1 cellular context compared by ENCODE assay signal in the genomic region with DNA sequence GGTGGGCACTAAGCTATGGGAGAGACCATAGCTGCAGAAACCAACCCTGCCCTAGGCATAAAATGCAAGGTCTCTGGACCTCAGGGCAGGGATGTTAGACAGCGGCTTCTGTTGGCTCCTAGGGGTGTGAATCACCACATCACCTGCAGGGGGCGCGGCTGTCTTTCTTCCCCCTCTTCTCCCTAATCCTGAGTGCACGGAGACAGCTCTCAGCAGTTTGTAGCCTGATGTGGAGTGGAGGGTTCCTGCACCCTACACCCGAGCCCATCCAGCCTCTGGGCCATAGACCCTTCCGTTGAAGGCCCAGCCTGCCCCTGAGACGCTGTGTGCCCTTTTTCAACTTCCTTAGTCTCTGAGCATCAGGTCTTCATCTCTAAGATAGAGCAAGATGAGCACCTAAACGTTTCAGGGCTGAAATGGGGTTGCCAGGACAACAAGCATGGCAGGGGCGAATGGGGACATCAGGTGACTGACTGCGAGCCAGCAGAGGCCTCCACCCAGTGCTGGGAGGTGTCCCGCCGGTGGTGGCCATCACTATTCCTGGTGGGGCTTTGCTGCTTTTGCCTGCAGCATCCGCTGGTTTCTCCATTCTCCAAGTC.
TF ChIP-seq lines count a peak whose summit lies in the region.

No MANE protein-coding gene starts in this region.

TF ChIP-seq in HepG2, 621 proteins besides CTCF, POLR2A, EP300 and RAD21 (continued from another document):
- TF ChIP-seq, protein P1, sequence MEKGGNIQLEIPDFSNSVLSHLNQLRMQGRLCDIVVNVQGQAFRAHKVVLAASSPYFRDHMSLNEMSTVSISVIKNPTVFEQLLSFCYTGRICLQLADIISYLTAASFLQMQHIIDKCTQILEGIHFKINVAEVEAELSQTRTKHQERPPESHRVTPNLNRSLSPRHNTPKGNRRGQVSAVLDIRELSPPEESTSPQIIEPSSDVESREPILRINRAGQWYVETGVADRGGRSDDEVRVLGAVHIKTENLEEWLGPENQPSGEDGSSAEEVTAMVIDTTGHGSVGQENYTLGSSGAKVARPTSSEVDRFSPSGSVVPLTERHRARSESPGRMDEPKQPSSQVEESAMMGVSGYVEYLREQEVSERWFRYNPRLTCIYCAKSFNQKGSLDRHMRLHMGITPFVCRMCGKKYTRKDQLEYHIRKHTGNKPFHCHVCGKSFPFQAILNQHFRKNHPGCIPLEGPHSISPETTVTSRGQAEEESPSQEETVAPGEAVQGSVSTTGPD (CRISPR knock-in tag; IDR thresholded peaks at IDR 0.05), result no peak
- TF ChIP-seq STAG1 (CRISPR knock-in tag; IDR thresholded peaks at IDR 0.05) (peak; percentile 76), SKI (IDR thresholded peaks at IDR 0.05; ENCODE audit: partially characterized antibody) (no peak), ZNF160 (CRISPR knock-in tag; IDR thresholded peaks at IDR 0.05) (no peak), GABPA (IDR thresholded peaks at IDR 0.05; ENCODE audit: low read depth, low read length) (no peak), GABPA (CRISPR knock-in tag; IDR thresholded peaks at IDR 0.05; ENCODE audit: low read depth) (no peak), RBM22 (optimal IDR thresholded peaks at IDR 0.05; ENCODE audit: low read length) (no peak), ZSCAN12 (CRISPR knock-in tag; IDR thresholded peaks at IDR 0.05) (no peak), NFIB (CRISPR knock-in tag; IDR thresholded peaks at IDR 0.05; ENCODE audit: borderline replicate concordance) (no peak), KDM5A (IDR thresholded peaks at IDR 0.05; ENCODE audit: borderline replicate concordance, low read length) (no peak), ZNF484 (CRISPR knock-in tag; IDR thresholded peaks at IDR 0.05; ENCODE audit: borderline replicate concordance, low read depth) (no peak), SALL2 (CRISPR knock-in tag; IDR thresholded peaks at IDR 0.05) (no peak), ONECUT2 (CRISPR knock-in tag; IDR thresholded peaks at IDR 0.05) (no peak), AHR (CRISPR knock-in tag; IDR thresholded peaks at IDR 0.05) (no peak), ZNF629 (CRISPR knock-in tag; conservative IDR thresholded peaks at IDR 0.05) (no peak), BCL6 (CRISPR knock-in tag; IDR thresholded peaks at IDR 0.05) (0 out of 2 replicates have a peak, but pooled peaks have one; percentile 18), ZIK1 (CRISPR knock-in tag; IDR thresholded peaks at IDR 0.05; ENCODE audit: borderline replicate concordance, low read depth) (no peak), SMYD3 (CRISPR knock-in tag; IDR thresholded peaks at IDR 0.05) (no peak), ZNF724P (CRISPR knock-in tag; IDR thresholded peaks at IDR 0.05; ENCODE audit: borderline replicate concordance) (no peak), PHF5A (CRISPR knock-in tag; IDR thresholded peaks at IDR 0.05; ENCODE audit: low read depth, unreplicated experiment) (no peak), ETV5 (CRISPR knock-in tag; IDR thresholded peaks at IDR 0.05; ENCODE audit: borderline replicate concordance) (no peak), ZC3H13 (CRISPR knock-in tag; IDR thresholded peaks at IDR 0.05) (no peak), PITX1 (CRISPR knock-in tag; IDR thresholded peaks at IDR 0.05) (0 out of 2 replicates have a peak, but pooled peaks have one; percentile 19), PCBP1 (IDR thresholded peaks at IDR 0.05; ENCODE audit: borderline replicate concordance, low read depth, low read length) (no peak), ZNF615 (CRISPR knock-in tag; IDR thresholded peaks at IDR 0.05; ENCODE audit: borderline replicate concordance) (no peak), DNMT1 (CRISPR knock-in tag; IDR thresholded peaks at IDR 0.05) (no peak), ADNP (CRISPR knock-in tag; IDR thresholded peaks at IDR 0.05) (no peak)
- TF ChIP-seq, protein P2, sequence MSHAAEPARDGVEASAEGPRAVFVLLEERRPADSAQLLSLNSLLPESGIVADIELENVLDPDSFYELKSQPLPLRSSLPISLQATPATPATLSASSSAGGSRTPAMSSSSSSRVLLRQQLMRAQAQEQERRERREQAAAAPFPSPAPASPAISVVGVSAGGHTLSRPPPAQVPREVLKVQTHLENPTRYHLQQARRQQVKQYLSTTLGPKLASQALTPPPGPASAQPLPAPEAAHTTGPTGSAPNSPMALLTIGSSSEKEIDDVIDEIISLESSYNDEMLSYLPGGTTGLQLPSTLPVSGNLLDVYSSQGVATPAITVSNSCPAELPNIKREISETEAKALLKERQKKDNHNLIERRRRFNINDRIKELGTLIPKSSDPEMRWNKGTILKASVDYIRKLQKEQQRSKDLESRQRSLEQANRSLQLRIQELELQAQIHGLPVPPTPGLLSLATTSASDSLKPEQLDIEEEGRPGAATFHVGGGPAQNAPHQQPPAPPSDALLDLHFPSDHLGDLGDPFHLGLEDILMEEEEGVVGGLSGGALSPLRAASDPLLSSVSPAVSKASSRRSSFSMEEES (CRISPR knock-in tag; IDR thresholded peaks at IDR 0.05), result no peak
- TF ChIP-seq, protein P3, sequence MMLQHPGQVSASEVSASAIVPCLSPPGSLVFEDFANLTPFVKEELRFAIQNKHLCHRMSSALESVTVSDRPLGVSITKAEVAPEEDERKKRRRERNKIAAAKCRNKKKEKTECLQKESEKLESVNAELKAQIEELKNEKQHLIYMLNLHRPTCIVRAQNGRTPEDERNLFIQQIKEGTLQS (CRISPR knock-in tag; IDR thresholded peaks at IDR 0.05), result no peak
- TF ChIP-seq, protein P4, sequence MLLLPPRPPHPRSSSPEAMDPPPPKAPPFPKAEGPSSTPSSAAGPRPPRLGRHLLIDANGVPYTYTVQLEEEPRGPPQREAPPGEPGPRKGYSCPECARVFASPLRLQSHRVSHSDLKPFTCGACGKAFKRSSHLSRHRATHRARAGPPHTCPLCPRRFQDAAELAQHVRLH (CRISPR knock-in tag; IDR thresholded peaks at IDR 0.05; ENCODE audit: borderline replicate concordance, low read depth), result 0 out of 2 replicates have a peak, but pooled peaks have one; percentile 6
- TF ChIP-seq, protein P5, sequence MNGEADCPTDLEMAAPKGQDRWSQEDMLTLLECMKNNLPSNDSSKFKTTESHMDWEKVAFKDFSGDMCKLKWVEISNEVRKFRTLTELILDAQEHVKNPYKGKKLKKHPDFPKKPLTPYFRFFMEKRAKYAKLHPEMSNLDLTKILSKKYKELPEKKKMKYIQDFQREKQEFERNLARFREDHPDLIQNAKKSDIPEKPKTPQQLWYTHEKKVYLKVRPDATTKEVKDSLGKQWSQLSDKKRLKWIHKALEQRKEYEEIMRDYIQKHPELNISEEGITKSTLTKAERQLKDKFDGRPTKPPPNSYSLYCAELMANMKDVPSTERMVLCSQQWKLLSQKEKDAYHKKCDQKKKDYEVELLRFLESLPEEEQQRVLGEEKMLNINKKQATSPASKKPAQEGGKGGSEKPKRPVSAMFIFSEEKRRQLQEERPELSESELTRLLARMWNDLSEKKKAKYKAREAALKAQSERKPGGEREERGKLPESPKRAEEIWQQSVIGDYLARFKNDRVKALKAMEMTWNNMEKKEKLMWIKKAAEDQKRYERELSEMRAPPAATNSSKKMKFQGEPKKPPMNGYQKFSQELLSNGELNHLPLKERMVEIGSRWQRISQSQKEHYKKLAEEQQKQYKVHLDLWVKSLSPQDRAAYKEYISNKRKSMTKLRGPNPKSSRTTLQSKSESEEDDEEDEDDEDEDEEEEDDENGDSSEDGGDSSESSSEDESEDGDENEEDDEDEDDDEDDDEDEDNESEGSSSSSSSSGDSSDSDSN (CRISPR knock-in tag; IDR thresholded peaks at IDR 0.05), result no peak; the same call in 1 of the 2 replicates
- TF ChIP-seq, protein P6, sequence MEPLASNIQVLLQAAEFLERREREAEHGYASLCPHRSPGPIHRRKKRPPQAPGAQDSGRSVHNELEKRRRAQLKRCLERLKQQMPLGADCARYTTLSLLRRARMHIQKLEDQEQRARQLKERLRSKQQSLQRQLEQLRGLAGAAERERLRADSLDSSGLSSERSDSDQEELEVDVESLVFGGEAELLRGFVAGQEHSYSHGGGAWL (CRISPR knock-in tag; IDR thresholded peaks at IDR 0.05), result 0 out of 2 replicates have a peak, but pooled peaks have one; percentile 2
